Comparison of ENCODE assay signal across 19 cellular contexts in genomic region chr5:2759091-2759490, GRCh38. TPM values are rescaled to one million over a fixed set of nuclear protein-coding genes. Genes with fewer than 3 reads are reported as not detected.
"Had no signal": no experiment of that assay in that cellular context is flagged by ENCODE, and none has a peak within 500 bp of the region (broad histone marks: within the 10 kb centered on the region; RNA-seq: fewer than 3 reads in every experiment).

No MANE protein-coding gene starts in this region.

- H3K4me3 Mint-ChIP-seq: activated CD4-positive, alpha-beta memory T cell treated with anti-CD3 and anti-CD28 coated beads for 36 hours; activated naive CD8-positive, alpha-beta T cell treated with anti-CD3 and anti-CD28 coated beads for 36 hours; endodermal cell; naive thymus-derived CD4-positive, alpha-beta T cell; neural progenitor cell; stimulated activated memory B cell treated with anti-CD40 and anti-IgM and Interleukin-4, amounts not matched to agents 10 μg/mL and 1 μg/mL and 100 μg/mL, for 72 hours; T-helper 17 cell had no signal

- H3K36me3 ChIP-seq: gastroesophageal sphincter, heart left ventricle, neural progenitor cell, pancreas had no signal

- ATAC-seq: gastroesophageal sphincter; heart left ventricle; left ventricle myocardium superior; naive thymus-derived CD4-positive, alpha-beta T cell; pancreas; sciatic nerve; stimulated activated memory B cell treated with anti-CD40 and anti-IgM and Interleukin-4, amounts not matched to agents 10 μg/mL and 1 μg/mL and 100 μg/mL, for 72 hours; T-helper 17 cell had no signal

- DNase-seq: activated CD4-positive, alpha-beta memory T cell treated with anti-CD3 and anti-CD28 coated beads for 36 hours; activated naive CD4-positive, alpha-beta T cell; activated naive CD8-positive, alpha-beta T cell treated with anti-CD3 and anti-CD28 coated beads for 36 hours; activated T-cell treated with anti-CD3 and anti-CD28 coated beads for 4 hours; amygdala; endodermal cell; heart left ventricle; kidney glomerular epithelial cell; left ventricle myocardium superior; mesendoderm; naive thymus-derived CD4-positive, alpha-beta T cell; pancreas; stimulated activated CD4-positive, alpha-beta T cell treated with anti-CD3 and anti-CD28 coated beads, Interleukin-4, amount 100 ng/mL, for 4 hours; T-helper 17 cell had no signal

- H3K4me2 ChIP-seq: neural progenitor cell had no signal

- FAIRE-seq: pancreas had no signal

- H3K9ac ChIP-seq: neural progenitor cell had no signal

- H2AFZ ChIP-seq: neural progenitor cell had no signal

- H3K27ac ChIP-seq: gastroesophageal sphincter, heart left ventricle, neural progenitor cell, pancreas, VCaP had no signal

- H3K9me3 ChIP-seq: gastroesophageal sphincter, heart left ventricle, pancreas had no signal

- H3K4me3 ChIP-seq: gastroesophageal sphincter, heart left ventricle, neural progenitor cell, pancreas had no signal

- H3K27ac Mint-ChIP-seq: activated CD4-positive, alpha-beta memory T cell treated with anti-CD3 and anti-CD28 coated beads for 36 hours; activated naive CD8-positive, alpha-beta T cell treated with anti-CD3 and anti-CD28 coated beads for 36 hours; endodermal cell; naive thymus-derived CD4-positive, alpha-beta T cell; neural progenitor cell; stimulated activated memory B cell treated with anti-CD40 and anti-IgM and Interleukin-4, amounts not matched to agents 10 μg/mL and 1 μg/mL and 100 μg/mL, for 72 hours; T-helper 17 cell had no signal

- H3K36me3 Mint-ChIP-seq: activated CD4-positive, alpha-beta memory T cell treated with anti-CD3 and anti-CD28 coated beads for 36 hours; activated naive CD8-positive, alpha-beta T cell treated with anti-CD3 and anti-CD28 coated beads for 36 hours; neural progenitor cell; stimulated activated memory B cell treated with anti-CD40 and anti-IgM and Interleukin-4, amounts not matched to agents 10 μg/mL and 1 μg/mL and 100 μg/mL, for 72 hours had no signal

- H3K9me3 Mint-ChIP-seq: activated CD4-positive, alpha-beta memory T cell treated with anti-CD3 and anti-CD28 coated beads for 36 hours; endodermal cell; neural progenitor cell had no signal

RNA-seq across cellular contexts. Expression of gene IRX2, which starts 7.6 kb away (rescaled TPM):
- total RNA-seq: activated CD4-positive, alpha-beta memory T cell treated with anti-CD3 and anti-CD28 coated beads for 36 hours; activated naive CD8-positive, alpha-beta T cell treated with anti-CD3 and anti-CD28 coated beads for 36 hours; naive thymus-derived CD4-positive, alpha-beta T cell; T-helper 17 cell had no signal
- polyA plus RNA-seq: naive thymus-derived CD4-positive, alpha-beta T cell had no signal
